8 cellular contexts compared by ENCODE assay signal in genomic region chr4:6926681-6927478, GRCh38. TPM values are rescaled to one million over a fixed set of nuclear protein-coding genes. Genes with fewer than 3 reads are reported as not detected.
A peak's percentile ranks its signal among the peaks of the same experiment; 100 is the strongest.
DNase-seq lines count a peak whose midpoint lies in the region; ATAC-seq, FAIRE-seq and TF ChIP-seq lines count a peak whose summit lies in the region.
"Had no signal": no experiment of that assay in that cellular context is flagged by ENCODE, and none has a peak within 500 bp of the region (broad histone marks: within the 10 kb centered on the region; RNA-seq: fewer than 3 reads in every experiment).

No MANE protein-coding gene starts in this region.

- peaks cover 62% of the 10 kb centered on the region for H3K4me1 Mint-ChIP-seq in activated naive CD8-positive, alpha-beta T cell treated with anti-CD3 and anti-CD28 coated beads, Interleukin-2, amount 50 U/mL, for 24 hours
- H3K4me1 Mint-ChIP-seq in mesothelial cell of epicardium, result peaks cover 39% of the 10 kb centered on the region

- TF ChIP-seq CTCF in mesothelial cell of epicardium (IDR thresholded peaks at IDR 0.05; ENCODE audit: unreplicated experiment) (no peak), testis (IDR thresholded peaks at IDR 0.05) (no peak), PC-3 (conservative IDR thresholded peaks at IDR 0.05; ENCODE audit: low read depth, low read length) (no peak)

- H3K4me3 ChIP-seq in testis (no peak overlapping the region), PC-3 (ENCODE audit: low read length) (no peak overlapping the region)

- H4K20me1 ChIP-seq in PC-3 (ENCODE audit: low read length), result no peaks in the 10 kb centered on the region

- no peaks in the 10 kb centered on the region for H3K27me3 Mint-ChIP-seq in activated naive CD8-positive, alpha-beta T cell treated with anti-CD3 and anti-CD28 coated beads, Interleukin-2, amount 50 U/mL, for 24 hours
- no peaks in the 10 kb centered on the region for H3K27me3 Mint-ChIP-seq in mesothelial cell of epicardium (ENCODE audit: low read depth)

- H3K9me3 Mint-ChIP-seq in activated naive CD8-positive, alpha-beta T cell treated with anti-CD3 and anti-CD28 coated beads, Interleukin-2, amount 50 U/mL, for 24 hours, result no peaks in the 10 kb centered on the region
- no peaks in the 10 kb centered on the region for H3K9me3 Mint-ChIP-seq in mesothelial cell of epicardium

- peak; percentile 91 for ATAC-seq in SK-N-SH treated with all-trans-retinoic acid at 6 μM for 48 hours
- peak; percentile 26 for ATAC-seq in activated naive CD8-positive, alpha-beta T cell treated with anti-CD3 and anti-CD28 coated beads, Interleukin-2, amount 50 U/mL, for 24 hours
- no peak for ATAC-seq in PC-3

- no peak overlapping the region for H2AFZ ChIP-seq in PC-3 (ENCODE audit: low read length)

- H3K36me3 ChIP-seq in testis (ENCODE audit: low read depth, missing control alignments) (no peaks in the 10 kb centered on the region), PC-3 (ENCODE audit: low read depth, low read length) (no peaks in the 10 kb centered on the region)

- no peaks in the 10 kb centered on the region for H3K9me2 ChIP-seq in PC-3 (replicated peaks; ENCODE audit: low read length)

- no TSS peak for BruUV-seq in PC-3 (replicated peaks; lab: Mats Ljungman, UMichigan)

- peaks cover 45% of the 10 kb centered on the region for H3K36me3 Mint-ChIP-seq in activated naive CD8-positive, alpha-beta T cell treated with anti-CD3 and anti-CD28 coated beads, Interleukin-2, amount 50 U/mL, for 24 hours (ENCODE audit: low read depth)
- peaks cover 25% of the 10 kb centered on the region for H3K36me3 Mint-ChIP-seq in mesothelial cell of epicardium

- H3K4me2 ChIP-seq in PC-3 (ENCODE audit: low read length), result no peak overlapping the region

- no peaks in the 10 kb centered on the region for H3K9me3 ChIP-seq in testis
- no peaks in the 10 kb centered on the region for H3K9me3 ChIP-seq in PC-3 (ENCODE audit: low read length)

- FAIRE-seq in GM12891 (lab: Jason Lieb, UNC), result no peak

- H3K27me3 ChIP-seq in testis (no peaks in the 10 kb centered on the region), PC-3 (ENCODE audit: low read length) (no peaks in the 10 kb centered on the region)

- WGBS in testis, 2 donors, result 53 to 54% methylated on average over 10 to 13 of the region's 13 CpGs

- H3K79me2 ChIP-seq in PC-3 (ENCODE audit: low read length), result no peaks in the 10 kb centered on the region

- CTCF ChIA-PET in PC-3 (lab: Charles Lee), result interaction anchor here (0.7 kb wide), 1 partner anchor 47 kb away, joined by 3 read pairs; no protein-coding TSS in a partner anchor

- H3K9ac ChIP-seq in PC-3 (ENCODE audit: low read length), result no peak overlapping the region

- H3F3A ChIP-seq in PC-3 (ENCODE audit: low read length, unreplicated experiment), result no peaks in the 10 kb centered on the region

- intact Hi-C loops in testis (cut with DNase I; ENCODE audit: low total_unique reads), result no loop called here
- intact Hi-C loops in PC-3 (cut with micrococcal nuclease), result no loop called here

- H3K4me3 Mint-ChIP-seq in activated naive CD8-positive, alpha-beta T cell treated with anti-CD3 and anti-CD28 coated beads, Interleukin-2, amount 50 U/mL, for 24 hours, result peak overlapping the region; percentile 45
- H3K4me3 Mint-ChIP-seq in mesothelial cell of epicardium, result peak overlapping the region; percentile 9

- no peak for TF ChIP-seq POLR2A in testis (IDR thresholded peaks at IDR 0.05)
- no peak for TF ChIP-seq POLR2A in GM12891 (IDR thresholded peaks at IDR 0.05; ENCODE audit: low read depth, low read length)

- H3K4me1 ChIP-seq in testis (peaks cover 27% of the 10 kb centered on the region), PC-3 (ENCODE audit: insufficient read depth, low read length) (no peaks in the 10 kb centered on the region)

- peak overlapping the region; percentile 11 for H3K27ac Mint-ChIP-seq in activated naive CD8-positive, alpha-beta T cell treated with anti-CD3 and anti-CD28 coated beads, Interleukin-2, amount 50 U/mL, for 24 hours
- peak overlapping the region; percentile 84 for H3K27ac Mint-ChIP-seq in mesothelial cell of epicardium

- peak overlapping the region; percentile 24 to 50 for H3K27ac ChIP-seq in testis
- H3K27ac ChIP-seq in PC-3 (ENCODE audit: low read length), result no peak overlapping the region
- H3K27ac ChIP-seq: epithelial cell of prostate had no signal

- peak; percentile 30 for DNase-seq in activated naive CD8-positive, alpha-beta T cell treated with anti-CD3 and anti-CD28 coated beads, Interleukin-2, amount 50 U/mL, for 24 hours
- DNase-seq in mesothelial cell of epicardium (ENCODE audit: low spot score in 2 of 2, unreplicated experiment in 2 of 2) (peak in 1 of 2 experiments; percentile 51), testis (peak; percentile 64), PC-3 (no peak), GM12891 (ENCODE audit: insufficient read length, low spot score) (no peak), DMS114 treated with DMSO at 0.1 percent for 48 hours (lab: John Stamatoyannopoulos, UW; ENCODE audit: unreplicated experiment) (no peak)

- POLR2A ChIA-PET in PC-3 (lab: Charles Lee; ENCODE audit: unreplicated experiment), result no interaction called here

TF ChIP-seq in SK-N-SH treated with all-trans-retinoic acid at 6 μM for 48 hours, 23 proteins besides CTCF, POLR2A, EP300 and RAD21:
- TF ChIP-seq CREB5 (CRISPR knock-in tag; IDR thresholded peaks at IDR 0.05; ENCODE audit: low read depth) (no peak), SNAI2 (CRISPR knock-in tag; IDR thresholded peaks at IDR 0.05) (no peak), ZFP3 (CRISPR knock-in tag; IDR thresholded peaks at IDR 0.05) (peak; percentile 85)

TF ChIP-seq in GM12891, 5 proteins besides CTCF, POLR2A, EP300 and RAD21:
- TF ChIP-seq SPI1 (IDR thresholded peaks at IDR 0.05; ENCODE audit: low read depth, low read length) (no peak), TAF1 (IDR thresholded peaks at IDR 0.05; ENCODE audit: low read depth, low read length) (no peak)

RNA-seq across cellular contexts. Expression of gene TBC1D14, which starts 17.3 kb away (rescaled TPM):
- total RNA-seq in mesothelial cell of epicardium, result 54.5 to 58.2 TPM (median 56.3 TPM) in 3 replicates
- 10 to 100 TPM; 87.6 to 98.8 TPM for total RNA-seq in testis
- 78.0 TPM for polyA plus RNA-seq in testis (ENCODE audit: insufficient read depth, low read depth, low replicate concordance)
- 33.0 and 33.3 TPM in 2 replicates for total RNA-seq in PC-3 (2014; rRNA removed)
- 14.7 TPM for polyA plus RNA-seq in GM12891 (2012; ENCODE audit: low read depth, missing spikeins)

Comparison
In these comparisons a context has a peak if more than half of its experiments do, and no peak if none do; other contexts are left out.
1. DNase-seq: peak in activated naive CD8-positive, alpha-beta T cell treated with anti-CD3 and anti-CD28 coated beads, Interleukin-2, amount 50 U/mL, for 24 hours (single experiment) and testis (single experiment); none in PC-3 (single experiment), GM12891 (single experiment) and DMS114 treated with DMSO at 0.1 percent for 48 hours (single experiment).